Comparison of ENCODE assay signal across 12 cellular contexts in genomic region chr5:60487885-60488425, GRCh38.
A peak's percentile ranks its signal among the peaks of the same experiment; 100 is the strongest.
DNase-seq lines count a peak whose midpoint lies in the region; ATAC-seq, FAIRE-seq and TF ChIP-seq lines count a peak whose summit lies in the region.
"Had no signal": no experiment of that assay in that cellular context is flagged by ENCODE, and none has a peak within 500 bp of the region (broad histone marks: within the 10 kb centered on the region; RNA-seq: fewer than 3 reads in every experiment).

No MANE protein-coding gene starts in this region.

- H3K9ac ChIP-seq in adipocyte (ENCODE audit: low read length) (no peak overlapping the region), kidney (ENCODE audit: low read length in 2 of 2) (peak overlapping the region in 1 of 2 donors; percentile 60)
- H3K9ac ChIP-seq: KMS-11 had no signal

- POLR2A ChIA-PET in naive thymus-derived CD4-positive, alpha-beta T cell (lab: Charles Lee), result no interaction called here

- H3K4me1 ChIP-seq in adipocyte (ENCODE audit: control insufficient read depth, insufficient read depth, low read length) (peaks cover 2% of the 10 kb centered on the region), kidney (ENCODE audit: control insufficient read depth in 1 of 2, insufficient read depth in 1 of 2, low read depth in 1 of 2, low read length in 2 of 2) (no peaks in the 10 kb centered on the region)
- H3K4me1 ChIP-seq in effector memory CD4-positive, alpha-beta T cell (ENCODE audit: control insufficient read depth, insufficient read depth, low read length, poor library complexity, severe bottlenecking), result no peaks in the 10 kb centered on the region
- H3K4me1 ChIP-seq in naive thymus-derived CD4-positive, alpha-beta T cell (ENCODE audit: control insufficient read depth in 2 of 2, insufficient read depth in 2 of 2, low read length in 2 of 2), result no peaks in the 10 kb centered on the region

- CTCF ChIA-PET in naive thymus-derived CD4-positive, alpha-beta T cell (lab: Charles Lee), result no interaction called here

- ATAC-seq in GM18867 (IDR thresholded peaks at IDR 0.05; ENCODE audit: unreplicated experiment), result no peak
- ATAC-seq in naive thymus-derived CD4-positive, alpha-beta T cell, result no peak

- FAIRE-seq in kidney (lab: Jason Lieb, UNC) (no peak), GM12892 (lab: Jason Lieb, UNC) (no peak)
- FAIRE-seq: GM19239 had no signal

- DNase-seq in HPDE6-E6E7 (ENCODE audit: extremely low spot score), result peak; percentile 60
- peak; percentile 14 for DNase-seq in adipocyte (ENCODE audit: low read depth)
- DNase-seq in kidney, result no peak
- DNase-seq in GM12892 (ENCODE audit: insufficient read length), result no peak
- DNase-seq in effector memory CD4-positive, alpha-beta T cell, result no peak
- DNase-seq in naive thymus-derived CD4-positive, alpha-beta T cell, result no peak
- DNase-seq: activated CD4-positive, alpha-beta T cell treated with anti-CD3 and anti-CD28 coated beads, Interleukin-2, amount 10 ng/mL, durations not matched to agents 24 days and 14 days had no signal

- no peaks in the 10 kb centered on the region for H3K36me3 ChIP-seq in adipocyte (ENCODE audit: control insufficient read depth, insufficient read depth, low read length, severe bottlenecking)
- no peaks in the 10 kb centered on the region for H3K36me3 ChIP-seq in kidney (ENCODE audit: control insufficient read depth in 1 of 2, insufficient read depth in 2 of 2, low read length in 2 of 2)
- H3K36me3 ChIP-seq in effector memory CD4-positive, alpha-beta T cell (ENCODE audit: control insufficient read depth, insufficient read depth, low read length), result no peaks in the 10 kb centered on the region
- no peaks in the 10 kb centered on the region for H3K36me3 ChIP-seq in naive thymus-derived CD4-positive, alpha-beta T cell (ENCODE audit: control insufficient read depth in 2 of 3, insufficient read depth in 3 of 3, low read length in 3 of 3)

- H3K9me3 ChIP-seq in adipocyte (ENCODE audit: control insufficient read depth, low read length) (no peaks in the 10 kb centered on the region), kidney (ENCODE audit: control insufficient read depth in 1 of 2, low read length in 2 of 2) (no peaks in the 10 kb centered on the region)
- H3K9me3 ChIP-seq in effector memory CD4-positive, alpha-beta T cell (ENCODE audit: control insufficient read depth, low read length), result no peaks in the 10 kb centered on the region
- H3K9me3 ChIP-seq in naive thymus-derived CD4-positive, alpha-beta T cell (ENCODE audit: control insufficient read depth in 2 of 3, low read length in 3 of 3), result no peaks in the 10 kb centered on the region

- no peaks in the 10 kb centered on the region for H3K27me3 ChIP-seq in adipocyte (replicated peaks; ENCODE audit: control insufficient read depth, insufficient read depth, low read length)
- H3K27me3 ChIP-seq in effector memory CD4-positive, alpha-beta T cell (replicated peaks; ENCODE audit: control insufficient read depth, insufficient read depth, low read length, poor library complexity, severe bottlenecking), result no peaks in the 10 kb centered on the region
- H3K27me3 ChIP-seq in naive thymus-derived CD4-positive, alpha-beta T cell (ENCODE audit: control insufficient read depth in 2 of 2, insufficient read depth in 2 of 2, low read length in 2 of 2), result no peaks in the 10 kb centered on the region

- no peaks in the 10 kb centered on the region for H3K4me1 Mint-ChIP-seq in naive thymus-derived CD4-positive, alpha-beta T cell
- H3K4me1 Mint-ChIP-seq: activated CD4-positive, alpha-beta T cell treated with anti-CD3 and anti-CD28 coated beads, Interleukin-2, amount 10 ng/mL, durations not matched to agents 24 days and 14 days had no signal

- H3K9me3 Mint-ChIP-seq in naive thymus-derived CD4-positive, alpha-beta T cell, result peaks cover 0 to under 1% (median 0%) of the 10 kb centered on the region in 11 donors
- H3K9me3 Mint-ChIP-seq: activated CD4-positive, alpha-beta T cell treated with anti-CD3 and anti-CD28 coated beads, Interleukin-2, amount 10 ng/mL, durations not matched to agents 24 days and 14 days; neural crest cell had no signal

- no peak overlapping the region for H3K27ac Mint-ChIP-seq in naive thymus-derived CD4-positive, alpha-beta T cell
- H3K27ac Mint-ChIP-seq: activated CD4-positive, alpha-beta T cell treated with anti-CD3 and anti-CD28 coated beads, Interleukin-2, amount 10 ng/mL, durations not matched to agents 24 days and 14 days had no signal

- intact Hi-C loops in kidney (cut with DNase I), result no loop called here
- intact Hi-C loops in naive thymus-derived CD4-positive, alpha-beta T cell (cut with micrococcal nuclease), result no loop called here

- TF ChIP-seq CTCF in kidney (IDR thresholded peaks at IDR 0.05; ENCODE audit: borderline replicate concordance, extremely low read depth, insufficient read depth), result no peak

- H3K36me3 Mint-ChIP-seq in naive thymus-derived CD4-positive, alpha-beta T cell, result no peaks in the 10 kb centered on the region

- peaks cover 0 to 7% (median 0%) of the 10 kb centered on the region in 5 donors for H3K27me3 Mint-ChIP-seq in naive thymus-derived CD4-positive, alpha-beta T cell
- H3K27me3 Mint-ChIP-seq: activated CD4-positive, alpha-beta T cell treated with anti-CD3 and anti-CD28 coated beads, Interleukin-2, amount 10 ng/mL, durations not matched to agents 24 days and 14 days had no signal

- TF ChIP-seq POLR2A in GM12892 (IDR thresholded peaks at IDR 0.05; ENCODE audit: low read depth, low read length), result no peak

- no peak overlapping the region for H3K4me3 Mint-ChIP-seq in naive thymus-derived CD4-positive, alpha-beta T cell
- H3K4me3 Mint-ChIP-seq: activated CD4-positive, alpha-beta T cell treated with anti-CD3 and anti-CD28 coated beads, Interleukin-2, amount 10 ng/mL, durations not matched to agents 24 days and 14 days; neural crest cell had no signal

- H3K27ac ChIP-seq in kidney (ENCODE audit: low read depth in 2 of 2, low read length in 2 of 2) (no peak overlapping the region), temporal lobe (ENCODE audit: low read depth, low read length) (peak overlapping the region; percentile 2)
- H3K27ac ChIP-seq in effector memory CD4-positive, alpha-beta T cell (ENCODE audit: insufficient read depth, low read length, poor library complexity, severe bottlenecking), result no peak overlapping the region
- no peak overlapping the region for H3K27ac ChIP-seq in naive thymus-derived CD4-positive, alpha-beta T cell (ENCODE audit: low read depth, low read length)
- H3K27ac ChIP-seq: KMS-11 had no signal

- peak overlapping the region; percentile 47 for H3K4me3 ChIP-seq in adipocyte (ENCODE audit: low read length)
- peak overlapping the region; percentile 47 to 62 for H3K4me3 ChIP-seq in kidney (ENCODE audit: low read length in 2 of 2)
- no peak overlapping the region for H3K4me3 ChIP-seq in effector memory CD4-positive, alpha-beta T cell (ENCODE audit: insufficient read depth, low read depth, low read length, poor library complexity, severe bottlenecking)
- no peak overlapping the region for H3K4me3 ChIP-seq in naive thymus-derived CD4-positive, alpha-beta T cell (ENCODE audit: low read length)

Comparison
In these comparisons a context has a peak if more than half of its experiments do, and no peak if none do; other contexts are left out.
1. DNase-seq: peak in HPDE6-E6E7 (single experiment) and adipocyte (single experiment); none in kidney (single experiment), GM12892 (single experiment), effector memory CD4-positive, alpha-beta T cell (0 of 3) and naive thymus-derived CD4-positive, alpha-beta T cell (0 of 9).
2. H3K4me3 ChIP-seq: peak in adipocyte (single experiment) and kidney (2 of 2); none in effector memory CD4-positive, alpha-beta T cell (single experiment) and naive thymus-derived CD4-positive, alpha-beta T cell (single experiment).